In genomic region chr17:2101448-2102257, GRCh38 we compare ENCODE assay signal across 8 cellular contexts. TPM values are rescaled to one million over a fixed set of nuclear protein-coding genes. Genes with fewer than 3 reads are reported as not detected.
DNase-seq lines count a peak whose midpoint lies in the region; ATAC-seq, FAIRE-seq and TF ChIP-seq lines count a peak whose summit lies in the region.

No MANE protein-coding gene starts in this region.

- H3K27me3 ChIP-seq in transverse colon: no peaks in the 10 kb centered on the region

- H3K36me3 ChIP-seq in transverse colon: no peaks in the 10 kb centered on the region

- H3K4me1 Mint-ChIP-seq in activated CD8-positive, alpha-beta memory T cell treated with anti-CD3 and anti-CD28 coated beads, Interleukin-2, amount 10 ng/mL, durations not matched to agents 7 days and 5 days: peaks cover 34% of the 10 kb centered on the region
- peaks cover 59% of the 10 kb centered on the region for H3K4me1 Mint-ChIP-seq in activated CD4-positive, alpha-beta T cell treated with anti-CD3 and anti-CD28 coated beads, Interleukin-2, amount 10 ng/mL, durations not matched to agents 7 days and 5 days

- no peak for TF ChIP-seq POLR2A in transverse colon (IDR thresholded peaks at IDR 0.05)

- POLR2A ChIA-PET in activated CD4-positive, alpha-beta T cell treated with anti-CD3 and anti-CD28 coated beads, Interleukin-2, amount 10 ng/mL, durations not matched to agents 7 days and 5 days (lab: Charles Lee): no interaction called here

- no peak for DNase-seq in activated CD8-positive, alpha-beta memory T cell treated with anti-CD3 and anti-CD28 coated beads, Interleukin-2, amount 10 ng/mL, durations not matched to agents 7 days and 5 days
- DNase-seq in activated CD8-positive, alpha-beta memory T cell treated with anti-CD3 and anti-CD28 coated beads, Interleukin-2, amount 50 U/mL, for 48 hours: no peak
- peak; percentile 62 for DNase-seq in activated CD4-positive, alpha-beta T cell treated with anti-CD3 and anti-CD28 coated beads, Interleukin-2, amount 10 ng/mL, durations not matched to agents 7 days and 5 days
- DNase-seq in fibroblast of villous mesenchyme (ENCODE audit: low read depth) (peak; percentile 56), transverse colon (peak; percentile 94), frontal cortex (ENCODE audit: low spot score in 2 of 2) (no peak), NCI-H146 treated with DMSO at 0.1 percent for 48 hours (lab: John Stamatoyannopoulos, UW; ENCODE audit: unreplicated experiment) (no peak)

- no peak overlapping the region for H3K4me3 Mint-ChIP-seq in activated CD8-positive, alpha-beta memory T cell treated with anti-CD3 and anti-CD28 coated beads, Interleukin-2, amount 10 ng/mL, durations not matched to agents 7 days and 5 days
- peak overlapping the region; percentile 10 for H3K4me3 Mint-ChIP-seq in activated CD4-positive, alpha-beta T cell treated with anti-CD3 and anti-CD28 coated beads, Interleukin-2, amount 10 ng/mL, durations not matched to agents 7 days and 5 days

- no peaks in the 10 kb centered on the region for H3K27me3 Mint-ChIP-seq in activated CD8-positive, alpha-beta memory T cell treated with anti-CD3 and anti-CD28 coated beads, Interleukin-2, amount 10 ng/mL, durations not matched to agents 7 days and 5 days
- H3K27me3 Mint-ChIP-seq in activated CD4-positive, alpha-beta T cell treated with anti-CD3 and anti-CD28 coated beads, Interleukin-2, amount 10 ng/mL, durations not matched to agents 7 days and 5 days: no peaks in the 10 kb centered on the region

- TF ChIP-seq CTCF in fibroblast of villous mesenchyme (IDR thresholded peaks at IDR 0.05; ENCODE audit: insufficient read depth, low read depth, low read length) (no peak), transverse colon (IDR thresholded peaks at IDR 0.05) (no peak)

- no peak for TF ChIP-seq EP300 in transverse colon (IDR thresholded peaks at IDR 0.05; ENCODE audit: low read depth)

- peaks cover 0 to 24% (median 21%) of the 10 kb centered on the region in 4 donors for H3K4me1 ChIP-seq in transverse colon

- in situ Hi-C loops in transverse colon (cut with MboI; ENCODE audit: low pct_ligation_motif_present in 1 of 4, low pct_unique_long_range_greater_than_20kb in 1 of 4, low sequenced_read_pairs in 3 of 4): no loop called here

- no peaks in the 10 kb centered on the region for H3K9me3 ChIP-seq in transverse colon

- H3K27ac Mint-ChIP-seq in activated CD8-positive, alpha-beta memory T cell treated with anti-CD3 and anti-CD28 coated beads, Interleukin-2, amount 10 ng/mL, durations not matched to agents 7 days and 5 days: peak overlapping the region; percentile 45
- peak overlapping the region; percentile 80 for H3K27ac Mint-ChIP-seq in activated CD4-positive, alpha-beta T cell treated with anti-CD3 and anti-CD28 coated beads, Interleukin-2, amount 10 ng/mL, durations not matched to agents 7 days and 5 days

- intact Hi-C loops in transverse colon (cut with DNase I; ENCODE audit: low total_unique reads): no loop called here

- WGBS in transverse colon (ENCODE audit: low coverage in 1 of 2), 2 donors: 42 to 80% methylated on average over 3 to 15 of the region's 15 CpGs

- peak overlapping the region; percentile 27 to 68 (median 62) for H3K27ac ChIP-seq in transverse colon

- H3K36me3 Mint-ChIP-seq in activated CD8-positive, alpha-beta memory T cell treated with anti-CD3 and anti-CD28 coated beads, Interleukin-2, amount 10 ng/mL, durations not matched to agents 7 days and 5 days: peaks cover 9% of the 10 kb centered on the region
- peaks cover 16% of the 10 kb centered on the region for H3K36me3 Mint-ChIP-seq in activated CD4-positive, alpha-beta T cell treated with anti-CD3 and anti-CD28 coated beads, Interleukin-2, amount 10 ng/mL, durations not matched to agents 7 days and 5 days (ENCODE audit: low read depth)

- no peak for FAIRE-seq in frontal cortex (lab: Jason Lieb, UNC)

- peak; percentile 27 for ATAC-seq in activated CD8-positive, alpha-beta memory T cell treated with anti-CD3 and anti-CD28 coated beads, Interleukin-2, amount 10 ng/mL, durations not matched to agents 7 days and 5 days
- no peak for ATAC-seq in HG02763 (IDR thresholded peaks at IDR 0.05; ENCODE audit: unreplicated experiment)

- H3K9me3 Mint-ChIP-seq in activated CD8-positive, alpha-beta memory T cell treated with anti-CD3 and anti-CD28 coated beads, Interleukin-2, amount 10 ng/mL, durations not matched to agents 7 days and 5 days (ENCODE audit: low read depth): no peaks in the 10 kb centered on the region
- H3K9me3 Mint-ChIP-seq in activated CD4-positive, alpha-beta T cell treated with anti-CD3 and anti-CD28 coated beads, Interleukin-2, amount 10 ng/mL, durations not matched to agents 7 days and 5 days: no peaks in the 10 kb centered on the region

- CTCF ChIA-PET in activated CD8-positive, alpha-beta memory T cell treated with anti-CD3 and anti-CD28 coated beads, Interleukin-2, amount 10 ng/mL, durations not matched to agents 7 days and 5 days (lab: Charles Lee): interaction anchor here (1.0 to 1.6 kb wide), 5 partner anchors 8 to 144 kb away, joined by 3 to 5 read pairs (median 3); no protein-coding TSS in a partner anchor
- CTCF ChIA-PET in activated CD4-positive, alpha-beta T cell treated with anti-CD3 and anti-CD28 coated beads, Interleukin-2, amount 10 ng/mL, durations not matched to agents 7 days and 5 days (lab: Charles Lee): interaction anchor here (0.5 to 2.7 kb wide), 6 partner anchors 11 to 248 kb away, joined by 3 to 10 read pairs (median 6); no protein-coding TSS in a partner anchor

- no peak overlapping the region for H3K4me3 ChIP-seq in fibroblast of villous mesenchyme (ENCODE audit: low read depth, low read length)
- no peak overlapping the region for H3K4me3 ChIP-seq in transverse colon

RNA-seq across cellular contexts. Expression of gene HIC1, which starts 46.8 kb away (rescaled TPM):
- total RNA-seq in activated CD8-positive, alpha-beta memory T cell treated with anti-CD3 and anti-CD28 coated beads, Interleukin-2, amount 10 ng/mL, durations not matched to agents 7 days and 5 days: 100 to 1,000 TPM in 1 of 2 experiments, 10 to 100 TPM in 1; 88.5 to 122 TPM
- 10 to 100 TPM; 29.0 to 31.0 TPM for total RNA-seq in activated CD4-positive, alpha-beta T cell treated with anti-CD3 and anti-CD28 coated beads, Interleukin-2, amount 10 ng/mL, durations not matched to agents 7 days and 5 days
- total RNA-seq in fibroblast of villous mesenchyme: 81.6 and 102 TPM in 2 replicates
- total RNA-seq in transverse colon: 10 to 100 TPM in 2 of 4 donors, 1 to 10 TPM in 2; 9.1 to 32.5 (median 14.7) TPM
- 3.3 TPM for total RNA-seq in frontal cortex

RNA-seq across cellular contexts. Expression of gene OVCA2, which starts 59.8 kb away (rescaled TPM):
- 10 to 100 TPM; 31.7 to 42.2 TPM for total RNA-seq in activated CD8-positive, alpha-beta memory T cell treated with anti-CD3 and anti-CD28 coated beads, Interleukin-2, amount 10 ng/mL, durations not matched to agents 7 days and 5 days
- total RNA-seq in activated CD4-positive, alpha-beta T cell treated with anti-CD3 and anti-CD28 coated beads, Interleukin-2, amount 10 ng/mL, durations not matched to agents 7 days and 5 days: 10 to 100 TPM; 36.8 to 37.9 TPM
- total RNA-seq in fibroblast of villous mesenchyme: 48.4 and 61.8 TPM in 2 replicates
- total RNA-seq in transverse colon: 10 to 100 TPM in 3 of 4 donors, 1 to 10 TPM in 1; 5.4 to 73.3 (median 36.9) TPM
- total RNA-seq in frontal cortex: 14.7 TPM

Comparison
In these comparisons a context has a peak if more than half of its experiments do, and no peak if none do; other contexts are left out.
1. DNase-seq: peak in activated CD4-positive, alpha-beta T cell treated with anti-CD3 and anti-CD28 coated beads, Interleukin-2, amount 10 ng/mL, durations not matched to agents 7 days and 5 days (single experiment), fibroblast of villous mesenchyme (single experiment) and transverse colon (single experiment); none in activated CD8-positive, alpha-beta memory T cell treated with anti-CD3 and anti-CD28 coated beads, Interleukin-2, amount 10 ng/mL, durations not matched to agents 7 days and 5 days (single experiment), activated CD8-positive, alpha-beta memory T cell treated with anti-CD3 and anti-CD28 coated beads, Interleukin-2, amount 50 U/mL, for 48 hours (single experiment), frontal cortex (0 of 2) and NCI-H146 treated with DMSO at 0.1 percent for 48 hours (single experiment).